11 cellular contexts compared by ENCODE assay signal in genomic region chr7:44599222-44599621, GRCh38. TPM values are rescaled to one million over a fixed set of nuclear protein-coding genes. Genes with fewer than 3 reads are reported as not detected.
"Had no signal": no experiment of that assay in that cellular context is flagged by ENCODE, and none has a peak within 500 bp of the region (broad histone marks: within the 10 kb centered on the region; RNA-seq: fewer than 3 reads in every experiment).

No MANE protein-coding gene starts in this region.

- ATAC-seq: HCT116, HepG2 had no signal

- H3K27ac Mint-ChIP-seq: HFFc6 had no signal

- H3K4me3 Mint-ChIP-seq: HFFc6, IgD-negative memory B cell had no signal

- H3K36me3 ChIP-seq: HAP-1 had no signal

- DNase-seq: GM23248, GOT3, H7, HFFc6 had no signal

- H3K9ac ChIP-seq: GM23248 had no signal

- H3K9me3 ChIP-seq: HAP-1 had no signal

- H2AFZ ChIP-seq: GM23248 had no signal

- H3K27ac ChIP-seq: GM23248, HL-60 had no signal

- H3K4me1 ChIP-seq: HAP-1 had no signal

- H3K4me3 ChIP-seq: GM23248, HAP-1 had no signal

RNA-seq across cellular contexts. Expression of gene NPC1L1, which starts 58.1 kb away (rescaled TPM):
- total RNA-seq: GM23248, H4, H7, HFFc6, HT1080 had no signal
- polyA plus RNA-seq: GM23248, IgD-negative memory B cell had no signal
